In the genomic region with DNA sequence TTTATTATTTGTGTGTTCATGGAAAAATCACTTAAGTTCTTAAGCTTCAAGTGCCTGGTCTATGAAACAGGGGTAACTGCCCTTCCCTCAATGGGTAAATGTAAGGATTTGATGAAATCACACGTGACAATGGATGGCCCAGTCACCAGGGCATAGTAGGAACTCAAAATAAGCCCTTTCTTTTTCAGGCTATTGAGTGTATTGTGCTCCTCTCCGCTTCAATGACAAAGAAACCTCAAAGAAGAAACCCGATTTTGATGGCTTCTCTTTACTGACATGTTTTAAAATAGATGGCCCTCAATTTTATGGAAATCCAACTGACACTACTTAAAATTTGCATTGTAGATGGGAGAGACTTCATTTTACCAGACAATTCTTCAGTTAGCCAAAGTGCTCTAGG, we compare ENCODE assay signal across 18 cellular contexts.
DNase-seq lines count a peak whose midpoint lies in the region; ATAC-seq and TF ChIP-seq lines count a peak whose summit lies in the region.
"Had no signal": no experiment of that assay in that cellular context is flagged by ENCODE, and none has a peak within 500 bp of the region (broad histone marks: within the 10 kb centered on the region; RNA-seq: fewer than 3 reads in every experiment).

No MANE protein-coding gene starts in this region.

- TF ChIP-seq CTCF in CD8-positive, alpha-beta T cell (IDR thresholded peaks at IDR 0.05), result no peak

- H4K20me1 ChIP-seq in BLaER1, result no peaks in the 10 kb centered on the region

- no peak for ATAC-seq in CD8-positive, alpha-beta T cell
- no peak for ATAC-seq in left ventricle myocardium superior
- ATAC-seq: HCT116 had no signal

- intact Hi-C loops in CD8-positive, alpha-beta T cell (cut with DNase I, micrococcal nuclease), result no loop called here
- intact Hi-C loops in left ventricle myocardium superior (cut with micrococcal nuclease), result no loop called here

- H3K36me3 Mint-ChIP-seq in CD8-positive, alpha-beta T cell, result no peaks in the 10 kb centered on the region

- no peak overlapping the region for H3K27ac Mint-ChIP-seq in CD8-positive, alpha-beta T cell
- H3K27ac Mint-ChIP-seq: CD4-positive, alpha-beta T cell; IgD-negative memory B cell had no signal

- H3K9me3 ChIP-seq in BLaER1, result peaks cover 14% of the 10 kb centered on the region
- no peaks in the 10 kb centered on the region for H3K9me3 ChIP-seq in HUES48 (ENCODE audit: control insufficient read depth, insufficient read depth, low read length)
- H3K9me3 ChIP-seq in CD8-positive, alpha-beta T cell (ENCODE audit: low read length), result no peaks in the 10 kb centered on the region

- POLR2A ChIA-PET in CD8-positive, alpha-beta T cell (lab: Charles Lee), result interaction anchor here (0.6 kb wide), 1 partner anchor 10 kb away, joined by 4 read pairs; no protein-coding TSS in a partner anchor

- peak overlapping the region; percentile 75 for H3K4me2 ChIP-seq in BLaER1

- DNase-seq in NCI-H526 treated with DMSO at 0.1 percent for 48 hours (lab: John Stamatoyannopoulos, UW), result peak; percentile 17
- DNase-seq in iPS DF 19.7 (ENCODE audit: low read depth, low spot score), result peak; percentile 42
- no peak for DNase-seq in CD8-positive, alpha-beta T cell
- DNase-seq in left ventricle myocardium superior, result no peak
- DNase-seq in NOMO-1 (lab: John Stamatoyannopoulos, UW; ENCODE audit: unreplicated experiment in 2 of 2), result no peak
- DNase-seq in activated CD4-positive, alpha-beta T cell treated with anti-CD3 and anti-CD28 coated beads, Interleukin-2, amount 50 U/mL, for 48 hours, result no peak
- DNase-seq: 8988T; AML-193; C1 segment of cervical spinal cord; CD4-positive, alpha-beta T cell; COR-L47; DND-41; GDM1; GOT3 had no signal

- no peaks in the 10 kb centered on the region for H3K9me3 Mint-ChIP-seq in CD8-positive, alpha-beta T cell
- H3K9me3 Mint-ChIP-seq: CD4-positive, alpha-beta T cell; IgD-negative memory B cell had no signal

- peak overlapping the region; percentile 38; the same call in 1 of the 2 replicates for H3K9ac ChIP-seq in BLaER1
- H3K9ac ChIP-seq in HUES48 (ENCODE audit: low read depth, low read length), result no peak overlapping the region

- H3K4me1 ChIP-seq in BLaER1 (peaks cover 90% of the 10 kb centered on the region), HUES48 (ENCODE audit: control insufficient read depth, insufficient read depth, low read length) (peaks cover 59% of the 10 kb centered on the region)
- no peaks in the 10 kb centered on the region for H3K4me1 ChIP-seq in CD8-positive, alpha-beta T cell (ENCODE audit: insufficient read depth, low read length)

- CTCF ChIA-PET in CD8-positive, alpha-beta T cell (lab: Charles Lee), result interaction anchor here (0.6 kb wide), 1 partner anchor 9 kb away, joined by 3 read pairs; no protein-coding TSS in a partner anchor

- H3K27ac ChIP-seq in BLaER1, result peak overlapping the region; percentile 77
- H3K27ac ChIP-seq in HUES48 (ENCODE audit: low read depth, low read length), result peak overlapping the region; percentile 56
- no peak overlapping the region for H3K27ac ChIP-seq in CD8-positive, alpha-beta T cell (ENCODE audit: low read depth, low read length)

- H3K4me3 Mint-ChIP-seq in CD8-positive, alpha-beta T cell, result no peak overlapping the region
- H3K4me3 Mint-ChIP-seq: CD4-positive, alpha-beta T cell; IgD-negative memory B cell had no signal

- H3K27me3 ChIP-seq in BLaER1, result no peaks in the 10 kb centered on the region
- H3K27me3 ChIP-seq in HUES48 (ENCODE audit: control insufficient read depth, insufficient read depth, low read length), result no peaks in the 10 kb centered on the region
- H3K27me3 ChIP-seq in CD8-positive, alpha-beta T cell (ENCODE audit: insufficient read depth, low read length), result no peaks in the 10 kb centered on the region

- no peaks in the 10 kb centered on the region for H3K36me3 ChIP-seq in BLaER1
- no peaks in the 10 kb centered on the region for H3K36me3 ChIP-seq in HUES48 (ENCODE audit: control insufficient read depth, insufficient read depth, low read length)
- no peaks in the 10 kb centered on the region for H3K36me3 ChIP-seq in CD8-positive, alpha-beta T cell (ENCODE audit: insufficient read depth, low read length)

- no peaks in the 10 kb centered on the region for H3K4me1 Mint-ChIP-seq in CD8-positive, alpha-beta T cell (ENCODE audit: low read depth)
- H3K4me1 Mint-ChIP-seq: IgD-negative memory B cell had no signal

- peaks cover 9% of the 10 kb centered on the region for H3K27me3 Mint-ChIP-seq in CD8-positive, alpha-beta T cell (ENCODE audit: low read depth)

- H3K4me3 ChIP-seq in BLaER1, result no peak overlapping the region
- H3K4me3 ChIP-seq in HUES48 (ENCODE audit: low read depth, low read length), result no peak overlapping the region
- no peak overlapping the region for H3K4me3 ChIP-seq in CD8-positive, alpha-beta T cell (ENCODE audit: low read depth, low read length)

Comparison
In these comparisons a context has a peak if more than half of its experiments do, and no peak if none do; other contexts are left out.
1. DNase-seq: peak in NCI-H526 treated with DMSO at 0.1 percent for 48 hours (single experiment) and iPS DF 19.7 (single experiment); none in CD8-positive, alpha-beta T cell (0 of 7), left ventricle myocardium superior (single experiment), NOMO-1 (0 of 2) and activated CD4-positive, alpha-beta T cell treated with anti-CD3 and anti-CD28 coated beads, Interleukin-2, amount 50 U/mL, for 48 hours (0 of 2).